Comparison of ENCODE assay signal across 10 cellular contexts in genomic region chrY:13295021-13295420, GRCh38.
"Had no signal": no experiment of that assay in that cellular context is flagged by ENCODE, and none has a peak within 500 bp of the region (broad histone marks: within the 10 kb centered on the region; RNA-seq: fewer than 3 reads in every experiment).

No MANE protein-coding gene starts in this region.

- DNase-seq: activated CD4-positive, CD25-positive, alpha-beta regulatory T cell treated with anti-CD3 and anti-CD28 coated beads, Interleukin-2, amount 50 U/mL, for 72 hours; amniotic stem cell; effector CD8-positive, alpha-beta T cell; foreskin fibroblast; hypothalamus; lower lobe of right lung; nephron progenitor cell; occipital lobe; stimulated activated CD4-positive, alpha-beta T cell treated with anti-CD3 and anti-CD28 coated beads, Interleukin-2, amount 100 ng/mL, for 24 hours; uterus had no signal
